In the genomic region with DNA sequence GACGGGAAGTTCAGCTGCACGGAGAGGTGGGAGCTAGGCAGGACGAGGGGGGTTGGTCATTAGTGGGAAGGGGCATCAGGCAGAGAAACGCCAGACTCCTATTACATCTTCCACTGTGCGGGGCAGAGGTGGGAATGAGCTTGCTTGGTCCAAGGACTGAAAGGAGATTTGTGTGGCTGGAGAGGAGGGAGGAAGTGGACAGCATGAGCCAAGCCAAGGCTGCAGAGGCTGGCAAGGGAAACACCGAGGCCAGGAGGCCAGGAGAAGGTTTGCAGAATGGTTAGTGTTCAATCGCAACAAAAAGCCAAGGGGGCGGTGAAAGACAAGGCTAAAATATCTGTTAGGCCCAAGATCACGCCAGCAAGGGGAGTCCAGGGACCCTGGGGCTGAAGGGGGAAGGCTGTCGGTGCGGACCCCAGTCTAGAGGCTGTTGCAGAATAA, we compare ENCODE assay signal across 11 cellular contexts.
DNase-seq lines count a peak whose midpoint lies in the region; ATAC-seq, FAIRE-seq and TF ChIP-seq lines count a peak whose summit lies in the region.
"Had no signal": no experiment of that assay in that cellular context is flagged by ENCODE, and none has a peak within 500 bp of the region (broad histone marks: within the 10 kb centered on the region; RNA-seq: fewer than 3 reads in every experiment).

No MANE protein-coding gene starts in this region.

- no peak for TF ChIP-seq POLR2A in GM12892 (IDR thresholded peaks at IDR 0.05; ENCODE audit: low read depth, low read length)

- DNase-seq in GM13976 (ENCODE audit: low spot score) = peak; percentile 32
- DNase-seq in activated naive CD8-positive, alpha-beta T cell treated with anti-CD3 and anti-CD28 coated beads, Interleukin-2, amount 50 U/mL, for 24 hours = no peak
- peak in 1 of 2 experiments; percentile 5 for DNase-seq in mesothelial cell of epicardium (ENCODE audit: low spot score in 2 of 2, unreplicated experiment in 2 of 2)
- DNase-seq in GM12892 (ENCODE audit: insufficient read length) = no peak
- no peak for DNase-seq in NCI-H2029 (lab: John Stamatoyannopoulos, UW)
- DNase-seq in NCI-H2171 treated with DMSO at 0.1 percent for 48 hours (lab: John Stamatoyannopoulos, UW) = no peak
- DNase-seq: NCI-H446 treated with DMSO at 0.1 percent for 48 hours had no signal

- H3K9me3 Mint-ChIP-seq in activated naive CD8-positive, alpha-beta T cell treated with anti-CD3 and anti-CD28 coated beads, Interleukin-2, amount 50 U/mL, for 24 hours = no peaks in the 10 kb centered on the region
- H3K9me3 Mint-ChIP-seq in mesothelial cell of epicardium = no peaks in the 10 kb centered on the region

- H3K27me3 Mint-ChIP-seq in activated naive CD8-positive, alpha-beta T cell treated with anti-CD3 and anti-CD28 coated beads, Interleukin-2, amount 50 U/mL, for 24 hours = no peaks in the 10 kb centered on the region
- no peaks in the 10 kb centered on the region for H3K27me3 Mint-ChIP-seq in mesothelial cell of epicardium (ENCODE audit: low read depth)

- in situ Hi-C loops in GM13976 (cut with MboI; ENCODE audit: low sequenced_read_pairs, unreplicated experiment) = no loop called here

- H3K4me1 Mint-ChIP-seq in activated naive CD8-positive, alpha-beta T cell treated with anti-CD3 and anti-CD28 coated beads, Interleukin-2, amount 50 U/mL, for 24 hours = peaks cover 3% of the 10 kb centered on the region
- peaks cover 74% of the 10 kb centered on the region for H3K4me1 Mint-ChIP-seq in mesothelial cell of epicardium

- FAIRE-seq in GM12892 (lab: Jason Lieb, UNC) = no peak
- FAIRE-seq: colon, G401.6 had no signal

- no peak overlapping the region for H3K4me3 Mint-ChIP-seq in activated naive CD8-positive, alpha-beta T cell treated with anti-CD3 and anti-CD28 coated beads, Interleukin-2, amount 50 U/mL, for 24 hours
- peak overlapping the region; percentile 22 for H3K4me3 Mint-ChIP-seq in mesothelial cell of epicardium

- 0 out of 2 replicates have a peak overlapping the region, but pooled peaks have one; percentile 23 for H3K27ac ChIP-seq in 22Rv1

- no peaks in the 10 kb centered on the region for H3K36me3 Mint-ChIP-seq in activated naive CD8-positive, alpha-beta T cell treated with anti-CD3 and anti-CD28 coated beads, Interleukin-2, amount 50 U/mL, for 24 hours (ENCODE audit: low read depth)
- H3K36me3 Mint-ChIP-seq in mesothelial cell of epicardium = no peaks in the 10 kb centered on the region

- H3K27ac Mint-ChIP-seq in activated naive CD8-positive, alpha-beta T cell treated with anti-CD3 and anti-CD28 coated beads, Interleukin-2, amount 50 U/mL, for 24 hours = peak overlapping the region; percentile 33
- H3K27ac Mint-ChIP-seq in mesothelial cell of epicardium = peak overlapping the region; percentile 86

- no peak for ATAC-seq in activated naive CD8-positive, alpha-beta T cell treated with anti-CD3 and anti-CD28 coated beads, Interleukin-2, amount 50 U/mL, for 24 hours
- no peak for ATAC-seq in HG03196 (IDR thresholded peaks at IDR 0.05; ENCODE audit: unreplicated experiment)

- TF ChIP-seq CTCF in 22Rv1 (IDR thresholded peaks at IDR 0.05) (no peak), GM13976 (IDR thresholded peaks at IDR 0.05; ENCODE audit: borderline replicate concordance, control extremely low read depth, extremely low read depth, insufficient read depth, missing control alignments) (no peak), mesothelial cell of epicardium (IDR thresholded peaks at IDR 0.05; ENCODE audit: unreplicated experiment) (no peak)
